ENCODE assay signal across 18 cellular contexts in the genomic region with DNA sequence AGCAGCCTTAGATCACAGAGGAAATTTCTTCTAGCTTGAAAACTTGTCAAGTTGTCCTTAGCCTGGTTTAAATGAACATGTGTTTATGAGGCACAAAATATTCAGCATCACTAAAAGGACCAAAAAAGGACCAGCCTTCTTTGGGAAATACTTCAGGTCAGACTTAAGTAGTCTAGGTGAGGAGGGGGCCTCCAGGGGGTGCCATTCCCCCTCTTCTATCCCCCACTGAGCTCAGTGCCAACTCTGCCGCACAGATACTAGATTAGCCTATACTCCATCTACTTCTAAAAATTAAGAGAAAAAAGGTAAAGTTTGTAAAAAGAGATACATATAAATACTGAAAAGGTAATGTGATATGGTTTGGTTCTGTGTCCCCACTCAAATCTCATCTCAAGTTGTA. TPM values are rescaled to one million over a fixed set of nuclear protein-coding genes. Genes with fewer than 3 reads are reported as not detected.
A peak's percentile ranks its signal among the peaks of the same experiment; 100 is the strongest.
DNase-seq lines count a peak whose midpoint lies in the region; ATAC-seq, FAIRE-seq and TF ChIP-seq lines count a peak whose summit lies in the region.
"Had no signal": no experiment of that assay in that cellular context is flagged by ENCODE, and none has a peak within 500 bp of the region (broad histone marks: within the 10 kb centered on the region; RNA-seq: fewer than 3 reads in every experiment).

No MANE protein-coding gene starts in this region.

- no peak overlapping the region for H3K4ac ChIP-seq in H1 (replicated peaks; ENCODE audit: insufficient read length, low read depth, low read length)

- no TSS peak for BruUV-seq in OCI-LY7 (replicated peaks; lab: Mats Ljungman, UMichigan)

- H4K8ac ChIP-seq in H1 (ENCODE audit: extremely low read depth, insufficient read depth, low read length) = no peak overlapping the region

- H3K18ac ChIP-seq in H1 (ENCODE audit: extremely low read depth, low read length) = no peak overlapping the region

- H3K79me1 ChIP-seq in H1 (ENCODE audit: low read depth, low read length) = no peaks in the 10 kb centered on the region; the same call in 1 of the 2 replicates

- POLR2A ChIA-PET in OCI-LY7 (lab: Charles Lee) = no interaction called here
- POLR2A ChIA-PET in H1 (lab: Charles Lee; ENCODE audit: partially characterized antibody) = no interaction called here

- peaks cover 11% of the 10 kb centered on the region for H3K9me3 Mint-ChIP-seq in activated T-cell treated with anti-CD3 and anti-CD28 coated beads, Interleukin-2, amount 50 U/mL, for 4 hours
- peaks cover 15% of the 10 kb centered on the region for H3K9me3 Mint-ChIP-seq in activated T-cell treated with anti-CD3 and anti-CD28 coated beads, Interleukin-2, amount 50 U/mL, for 24 hours

- no peaks in the 10 kb centered on the region for H3K4me1 ChIP-seq in DND-41 (ENCODE audit: insufficient read depth, low read length)
- H3K4me1 ChIP-seq in OCI-LY7 (ENCODE audit: insufficient read depth, low read length, poor library complexity, severe bottlenecking) = no peaks in the 10 kb centered on the region
- H3K4me1 ChIP-seq in H1 (replicated peaks in 1 of 4; ENCODE audit: control insufficient read depth in 3 of 4, insufficient read depth in 4 of 4, low read length in 3 of 4) = no peaks in the 10 kb centered on the region
- H3K4me1 ChIP-seq in prostate gland (replicated peaks) = peaks cover 4% of the 10 kb centered on the region

- FAIRE-seq in H1 (lab: Jason Lieb, UNC) = no peak
- FAIRE-seq: HTR-8/SVneo had no signal

- H3K9ac ChIP-seq in DND-41 (ENCODE audit: low read depth, low read length) (no peak overlapping the region), H1 (replicated peaks in 1 of 4; ENCODE audit: extremely low read depth in 1 of 4, low read depth in 3 of 4, low read length in 3 of 4) (no peak overlapping the region)

- no peaks in the 10 kb centered on the region for H4K20me1 ChIP-seq in DND-41 (ENCODE audit: insufficient read depth, low read length)
- H4K20me1 ChIP-seq in OCI-LY7 (ENCODE audit: insufficient read depth, low read length) = no peaks in the 10 kb centered on the region
- peaks cover 0 to 1% of the 10 kb centered on the region in 2 experiments for H4K20me1 ChIP-seq in H1 (replicated peaks in 1 of 2; ENCODE audit: control insufficient read depth in 1 of 2, insufficient read depth in 2 of 2, low read length in 2 of 2)

- H3K79me2 ChIP-seq in DND-41 (ENCODE audit: insufficient read depth, low read length) = no peaks in the 10 kb centered on the region
- no peaks in the 10 kb centered on the region for H3K79me2 ChIP-seq in OCI-LY7 (ENCODE audit: insufficient read depth, low read depth, low read length)
- H3K79me2 ChIP-seq in H1 (ENCODE audit: control insufficient read depth in 1 of 2, insufficient read depth in 2 of 2, low read length in 2 of 2) = no peaks in the 10 kb centered on the region; a peak in 2 of 4 replicates

- no peaks in the 10 kb centered on the region for H3K27me3 Mint-ChIP-seq in activated T-cell treated with anti-CD3 and anti-CD28 coated beads, Interleukin-2, amount 50 U/mL, for 4 hours (ENCODE audit: low read depth)
- no peaks in the 10 kb centered on the region for H3K27me3 Mint-ChIP-seq in activated T-cell treated with anti-CD3 and anti-CD28 coated beads, Interleukin-2, amount 50 U/mL, for 24 hours

- no peak overlapping the region for H4K91ac ChIP-seq in H1 (replicated peaks; ENCODE audit: insufficient read length, low read length)

- H2AK5ac ChIP-seq in H1 (ENCODE audit: low read depth, low read length) = no peak overlapping the region

- H2BK12ac ChIP-seq in H1 (ENCODE audit: low read depth, low read length) = no peak overlapping the region

- TF ChIP-seq POLR2A in H1 (IDR thresholded peaks at IDR 0.05; ENCODE audit: control extremely low read depth in 1 of 2, low read depth in 2 of 2, low read length in 2 of 2) (no peak), prostate gland (IDR thresholded peaks at IDR 0.05) (no peak)

- H2BK15ac ChIP-seq in H1 (ENCODE audit: low read length) = no peak overlapping the region

- H3K23ac ChIP-seq in H1 (ENCODE audit: insufficient read length) = no peak overlapping the region

- TF ChIP-seq EP300 in H1 (IDR thresholded peaks at IDR 0.05; ENCODE audit: borderline replicate concordance in 1 of 2, low read depth in 2 of 2, low read length in 2 of 2) = no peak

- no peak overlapping the region for H2BK5ac ChIP-seq in H1 (ENCODE audit: low read depth, low read length)

- no peak overlapping the region for H3K14ac ChIP-seq in H1 (ENCODE audit: insufficient read length)

- no peak overlapping the region for H3K27ac Mint-ChIP-seq in activated T-cell treated with anti-CD3 and anti-CD28 coated beads, Interleukin-2, amount 50 U/mL, for 24 hours
- H3K27ac Mint-ChIP-seq: CD14-positive monocyte had no signal

- no peak overlapping the region for H2BK120ac ChIP-seq in H1 (replicated peaks; ENCODE audit: low read depth, low read length)

- CTCF ChIA-PET in OCI-LY7 (lab: Charles Lee; ENCODE audit: unreplicated experiment) = no interaction called here
- CTCF ChIA-PET in H1 (lab: Charles Lee; ENCODE audit: partially characterized antibody) = interaction anchor here (1.2 to 1.3 kb wide), 2 partner anchors 12 to 16 kb away, joined by 3 read pairs; no protein-coding TSS in a partner anchor

- intact Hi-C loops in OCI-LY7 (cut with micrococcal nuclease; ENCODE audit: unreplicated experiment) = no loop called here
- intact Hi-C loops in prostate gland (cut with DNase I) = no loop called here

- no peak overlapping the region for H4K5ac ChIP-seq in H1 (ENCODE audit: insufficient read length, low read depth, low read length)

- peaks cover 7% of the 10 kb centered on the region for H3K9me3 ChIP-seq in DND-41 (ENCODE audit: insufficient read depth, low read length, severe bottlenecking)
- H3K9me3 ChIP-seq in OCI-LY7 (ENCODE audit: low read length) = peaks cover 14% of the 10 kb centered on the region
- H3K9me3 ChIP-seq in H1 (ENCODE audit: insufficient read depth in 2 of 2, low read depth in 1 of 2, low read length in 1 of 2) = peaks cover 0 to 2% of the 10 kb centered on the region in 2 experiments; a peak in 1 of 4 replicates
- H3K9me3 ChIP-seq in prostate gland = no peaks in the 10 kb centered on the region

- no peaks in the 10 kb centered on the region for H3K23me2 ChIP-seq in H1 (ENCODE audit: low read depth, low read length)

- H3K36me3 ChIP-seq in DND-41 (ENCODE audit: insufficient read depth, low read length) = peaks cover 8% of the 10 kb centered on the region; the same call in 1 of the 2 replicates
- H3K36me3 ChIP-seq in OCI-LY7 (ENCODE audit: insufficient read depth, low read length) = no peaks in the 10 kb centered on the region
- H3K36me3 ChIP-seq in H1 (ENCODE audit: control insufficient read depth in 2 of 4, insufficient read depth in 4 of 4, low read length in 3 of 4) = peaks cover 0 to 4% (median under 1%) of the 10 kb centered on the region in 4 experiments; a peak in 3 of 8 replicates
- no peaks in the 10 kb centered on the region for H3K36me3 ChIP-seq in prostate gland

- H3K4me3 Mint-ChIP-seq in activated T-cell treated with anti-CD3 and anti-CD28 coated beads, Interleukin-2, amount 50 U/mL, for 4 hours = no peak overlapping the region
- H3K4me3 Mint-ChIP-seq in activated T-cell treated with anti-CD3 and anti-CD28 coated beads, Interleukin-2, amount 50 U/mL, for 24 hours = no peak overlapping the region
- H3K4me3 Mint-ChIP-seq: CD14-positive monocyte had no signal

- no peaks in the 10 kb centered on the region for H3K36me3 Mint-ChIP-seq in activated T-cell treated with anti-CD3 and anti-CD28 coated beads, Interleukin-2, amount 50 U/mL, for 4 hours (ENCODE audit: insufficient read depth)
- peaks cover 6% of the 10 kb centered on the region for H3K36me3 Mint-ChIP-seq in activated T-cell treated with anti-CD3 and anti-CD28 coated beads, Interleukin-2, amount 50 U/mL, for 24 hours (ENCODE audit: low read depth)

- peak; percentile 24 for TF ChIP-seq CTCF in DND-41 (IDR thresholded peaks at IDR 0.05; ENCODE audit: borderline replicate concordance, extremely low read depth, low read length, poor library complexity, severe bottlenecking)
- peak; percentile 58 for TF ChIP-seq CTCF in OCI-LY7 (conservative IDR thresholded peaks at IDR 0.05; ENCODE audit: low read length)
- TF ChIP-seq CTCF in H1 (IDR thresholded peaks at IDR 0.05; ENCODE audit: control extremely low read depth in 1 of 3, insufficient read depth in 1 of 3, low read depth in 1 of 3, low read length in 3 of 3) = no peak
- TF ChIP-seq CTCF in prostate gland (IDR thresholded peaks at IDR 0.05) = no peak

- no peak overlapping the region for H3K56ac ChIP-seq in H1 (replicated peaks; ENCODE audit: insufficient read length, low read depth, low read length)

- H3K4me1 Mint-ChIP-seq in activated T-cell treated with anti-CD3 and anti-CD28 coated beads, Interleukin-2, amount 50 U/mL, for 4 hours (ENCODE audit: low read depth) = no peaks in the 10 kb centered on the region
- no peaks in the 10 kb centered on the region for H3K4me1 Mint-ChIP-seq in activated T-cell treated with anti-CD3 and anti-CD28 coated beads, Interleukin-2, amount 50 U/mL, for 24 hours (ENCODE audit: low read depth)
- H3K4me1 Mint-ChIP-seq: CD14-positive monocyte had no signal

- ATAC-seq in DND-41 (ENCODE audit: insufficient read depth, low read depth) = no peak
- no peak for ATAC-seq in activated T-cell treated with anti-CD3 and anti-CD28 coated beads, Interleukin-2, amount 50 U/mL, for 4 hours

- H3K4me3 ChIP-seq in DND-41 (ENCODE audit: low read depth in 1 of 2, low read length in 2 of 2) = no peak overlapping the region
- H3K4me3 ChIP-seq in OCI-LY7 (ENCODE audit: low read depth, low read length, poor library complexity, severe bottlenecking) = no peak overlapping the region
- no peak overlapping the region for H3K4me3 ChIP-seq in H1 (ENCODE audit: extremely low read depth in 1 of 4, insufficient read depth in 2 of 4, low read depth in 3 of 4, low read length in 4 of 4)
- no peak overlapping the region for H3K4me3 ChIP-seq in prostate gland

- H3K4me2 ChIP-seq in DND-41 (ENCODE audit: insufficient read depth, low read length) (no peak overlapping the region), OCI-LY7 (ENCODE audit: low read length) (no peak overlapping the region), H1 (ENCODE audit: insufficient read depth in 1 of 2, low read depth in 2 of 2, low read length in 2 of 2) (no peak overlapping the region)

- peak; percentile 1 to 37; a peak in 2 of 4 replicates for TF ChIP-seq RAD21 in H1 (IDR thresholded peaks at IDR 0.05 in 1 of 2, conservative IDR thresholded peaks at IDR 0.05 in 1 of 2; ENCODE audit: low read depth in 2 of 2, low read length in 2 of 2)

- H3K9me2 ChIP-seq in OCI-LY7 (ENCODE audit: insufficient read depth, low read length) = no peaks in the 10 kb centered on the region

- H3K27ac ChIP-seq in DND-41 (ENCODE audit: low read length) = no peak overlapping the region
- no peak overlapping the region for H3K27ac ChIP-seq in OCI-LY7 (ENCODE audit: low read depth, low read length, poor library complexity, severe bottlenecking)
- H3K27ac ChIP-seq in H1 (ENCODE audit: low read depth, low read length) = no peak overlapping the region
- peak overlapping the region; percentile 45 to 57 for H3K27ac ChIP-seq in prostate gland
- H3K27ac ChIP-seq: HL-60 had no signal

- no peaks in the 10 kb centered on the region for H3K27me3 ChIP-seq in DND-41 (ENCODE audit: insufficient read depth, low read length, poor library complexity)
- H3K27me3 ChIP-seq in H1 (replicated peaks in 1 of 4; ENCODE audit: control insufficient read depth in 3 of 4, extremely low read depth in 1 of 4, insufficient read depth in 3 of 4, low read length in 3 of 4) = no peaks in the 10 kb centered on the region
- no peaks in the 10 kb centered on the region for H3K27me3 ChIP-seq in prostate gland (replicated peaks; ENCODE audit: insufficient read depth)

- WGBS in H1 (ENCODE audit: extremely low coverage in 1 of 2, insufficient coverage in 1 of 2, insufficient read length in 1 of 2, insufficient replicate concordance in 2 of 2, low coverage in 1 of 2, low lambda C conversion rate in 2 of 2, missing lambda C conversion rate in 1 of 2), 2 experiments = 95% methylated on average over 1 of the region's 1 CpG; no CpG with 5 or more reads in 1 of the 2 experiments
- 93% methylated on average over 1 of the region's 1 CpG for WGBS in prostate gland

- no peak overlapping the region for H2BK20ac ChIP-seq in H1 (ENCODE audit: low read length)

- H2AFZ ChIP-seq in DND-41 (ENCODE audit: low read depth, low read length) = no peak overlapping the region
- no peak overlapping the region for H2AFZ ChIP-seq in OCI-LY7 (ENCODE audit: low read length)
- no peak overlapping the region for H2AFZ ChIP-seq in H1 (ENCODE audit: low read length)

- no peak for DNase-seq in DND-41
- no peak for DNase-seq in OCI-LY7 (ENCODE audit: low spot score)
- no peak for DNase-seq in H1 (ENCODE audit: low read depth in 1 of 2, low spot score in 2 of 2)
- no peak for DNase-seq in prostate gland (ENCODE audit: low spot score)
- no peak for DNase-seq in activated T-cell treated with anti-CD3 and anti-CD28 coated beads, Interleukin-2, amount 50 U/mL, for 4 hours
- DNase-seq in NCI-H146 (lab: John Stamatoyannopoulos, UW) = no peak
- no peak for DNase-seq in NCI-H226
- no peak for DNase-seq in activated T-cell treated with anti-CD3 and anti-CD28 coated beads, Interleukin-2, amount 50 U/mL, for 24 hours
- DNase-seq: AML-193, EL, HCEC 1CT, MV-4-11, NCI-H1436 treated with DMSO at 0.1 percent for 48 hours, NCI-H2081 treated with DMSO at 0.1 percent for 48 hours, NCI-H524 had no signal

RNA-seq across cellular contexts. Expression of a gene that starts 20.6 kb away (rescaled TPM):
- total RNA-seq in OCI-LY7 (2014; rRNA removed; shearing (Covaris generic)) = 0.31 and 0.44 TPM in 2 replicates
- 0.99 and 1.0 TPM in 2 replicates for total RNA-seq in OCI-LY7 (2022)
- 12.4 and 17.3 TPM in 2 replicates for total RNA-seq in H1 (2021; fragmentation: NEBNext Ultra II Directional; extraction: Animal tissue kit (Norgen Biotek cat#: 25700))
- polyA plus RNA-seq in H1 (2011; rRNA removed) = 17.0 and 17.3 TPM in 2 replicates
- 20.4 TPM for polyA plus RNA-seq in H1 (2011; cell fraction: cytosol; rRNA removed)
- polyA plus RNA-seq in H1 (2011; cell fraction: nucleus; rRNA removed) = 47.8 TPM
- polyA plus RNA-seq in H1 (2012, experiment 1 of 2) = 15.1 to 20.3 TPM (median 18.8 TPM) in 4 replicates
- 4.7 TPM for polyA plus RNA-seq in H1 (2012, experiment 2 of 2)
- polyA plus RNA-seq in H1 (2013, experiment 1 of 2) = 4.1 TPM
- polyA plus RNA-seq in H1 (2013, experiment 2 of 2) = 3.9 TPM
- polyA minus RNA-seq in H1 (2011; rRNA and poly(A)+ RNA removed) = 42.8 and 46.4 TPM in 2 replicates
- 20.2 TPM for polyA minus RNA-seq in H1 (2011; cell fraction: cytosol; rRNA and poly(A)+ RNA removed)
- 24.2 TPM for polyA minus RNA-seq in H1 (2011; cell fraction: nucleus; rRNA and poly(A)+ RNA removed)
- 10 to 100 TPM; 12.1 to 26.2 TPM for total RNA-seq in prostate gland
- under 1 TPM; 0.16 to 0.33 (median 0.18) TPM for total RNA-seq in activated T-cell treated with anti-CD3 and anti-CD28 coated beads, Interleukin-2, amount 50 U/mL, for 4 hours

Comparison
In these comparisons a context has a peak if more than half of its experiments do, and no peak if none do; other contexts are left out.
1. H3K27ac ChIP-seq: peak in prostate gland (2 of 2); none in DND-41 (single experiment), OCI-LY7 (single experiment) and H1 (single experiment).
2. CTCF ChIP-seq: peak in DND-41 (single experiment) and OCI-LY7 (single experiment); none in H1 (0 of 3) and prostate gland (0 of 4).